ENCODE assay signal across 7 cellular contexts in the genomic region with DNA sequence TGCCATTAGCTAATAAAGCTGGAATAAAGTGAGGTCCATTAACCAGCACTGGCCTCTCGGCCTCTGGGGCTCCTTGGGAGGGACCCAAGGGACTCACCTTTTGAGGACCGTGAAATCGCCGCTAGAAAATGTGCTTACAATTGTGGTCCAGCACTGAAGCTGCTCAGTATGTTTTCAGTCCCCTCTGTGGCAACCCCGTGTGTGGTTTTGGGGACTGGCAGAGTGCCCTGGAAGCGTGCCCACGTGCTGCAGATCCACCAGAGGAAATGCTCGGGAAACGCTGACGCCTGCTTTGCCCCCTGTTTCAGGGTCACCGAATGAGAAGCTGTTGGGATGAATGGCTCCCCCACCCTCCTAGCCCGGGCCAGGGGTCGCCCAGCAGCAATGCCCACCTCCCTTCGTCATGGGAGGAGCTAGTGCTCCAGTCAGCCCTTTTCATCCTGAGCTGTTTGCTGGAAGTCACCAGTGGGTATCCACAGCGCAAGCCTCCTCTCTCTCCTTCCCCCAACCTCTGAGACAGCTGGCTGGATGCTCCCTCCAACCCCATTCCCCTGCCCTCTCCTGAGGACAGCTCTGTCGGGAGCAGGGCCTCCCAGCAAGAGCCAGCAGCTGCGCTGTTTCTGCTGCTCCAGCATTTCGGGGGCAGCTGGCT. TPM values are rescaled to one million over a fixed set of nuclear protein-coding genes. Genes with fewer than 3 reads are reported as not detected.
DNase-seq lines count a peak whose midpoint lies in the region; ATAC-seq and TF ChIP-seq lines count a peak whose summit lies in the region.

No MANE protein-coding gene starts in this region.

- ATAC-seq in upper lobe of right lung = peak; percentile 66
- ATAC-seq in GM21576 (IDR thresholded peaks at IDR 0.05; ENCODE audit: unreplicated experiment) = no peak

- H4K8ac ChIP-seq in mesenchymal stem cell (ENCODE audit: low read length) = no peak overlapping the region

- H3K9me3 ChIP-seq in mesenchymal stem cell (ENCODE audit: control insufficient read depth, low read length) (no peaks in the 10 kb centered on the region), upper lobe of right lung (no peaks in the 10 kb centered on the region)

- H3K27ac ChIP-seq in mesenchymal stem cell (ENCODE audit: low read length, poor library complexity, severe bottlenecking) (peak overlapping the region; percentile 33), upper lobe of right lung (peak overlapping the region; percentile 84)

- no peak overlapping the region for H2BK5ac ChIP-seq in mesenchymal stem cell (ENCODE audit: low read depth, low read length, poor library complexity, severe bottlenecking)

- no peaks in the 10 kb centered on the region for H3K9me3 Mint-ChIP-seq in dendritic cell treated with granulocyte-macrophage colony-stimulating factor and Interleukin-4, amounts not matched to agents 40 ng/mL and 50 ng/mL, for 4 days

- H2AFZ ChIP-seq in mesenchymal stem cell (ENCODE audit: low read depth, low read length) = no peak overlapping the region

- H3K27me3 ChIP-seq in mesenchymal stem cell (ENCODE audit: control insufficient read depth in 1 of 2, insufficient read depth in 1 of 2, low read length in 2 of 2) = peaks cover 10 to 47% of the 10 kb centered on the region in 2 experiments
- no peaks in the 10 kb centered on the region for H3K27me3 ChIP-seq in upper lobe of right lung

- peaks cover 74% of the 10 kb centered on the region for H3K27me3 Mint-ChIP-seq in dendritic cell treated with granulocyte-macrophage colony-stimulating factor and Interleukin-4, amounts not matched to agents 40 ng/mL and 50 ng/mL, for 4 days

- no peak overlapping the region for H2BK12ac ChIP-seq in mesenchymal stem cell (ENCODE audit: low read length in 2 of 2)

- peak overlapping the region; percentile 45 for H3K4me3 Mint-ChIP-seq in dendritic cell treated with granulocyte-macrophage colony-stimulating factor and Interleukin-4, amounts not matched to agents 40 ng/mL and 50 ng/mL, for 4 days

- no peak overlapping the region for H3K9ac ChIP-seq in mesenchymal stem cell (ENCODE audit: low read length)

- no peak overlapping the region for H4K91ac ChIP-seq in mesenchymal stem cell (ENCODE audit: low read length)

- no peak overlapping the region for H3K4ac ChIP-seq in mesenchymal stem cell (ENCODE audit: low read depth in 1 of 2, low read length in 2 of 2)

- H3K36me3 Mint-ChIP-seq in dendritic cell treated with granulocyte-macrophage colony-stimulating factor and Interleukin-4, amounts not matched to agents 40 ng/mL and 50 ng/mL, for 4 days (ENCODE audit: low read depth) = no peaks in the 10 kb centered on the region

- peak; percentile 39 for DNase-seq in GM04503 (ENCODE audit: low read depth)
- peak; percentile 78 for DNase-seq in RPMI7951 (ENCODE audit: low read depth)
- DNase-seq in mesenchymal stem cell = no peak
- peak; percentile 92 for DNase-seq in upper lobe of right lung
- no peak for DNase-seq in stimulated activated CD4-positive, alpha-beta T cell treated with anti-CD3 and anti-CD28 coated beads, Interleukin-1b, Interleukin-23, amount 100 ng/mL, for 48 hours

- no peak overlapping the region for H3K14ac ChIP-seq in mesenchymal stem cell (ENCODE audit: low read length in 2 of 2)

- no peak overlapping the region for H3K18ac ChIP-seq in mesenchymal stem cell (ENCODE audit: low read depth in 1 of 2, low read length in 2 of 2)

- H3K36me3 ChIP-seq in mesenchymal stem cell (ENCODE audit: control insufficient read depth in 1 of 2, insufficient read depth in 2 of 2, low read depth in 1 of 2, low read length in 2 of 2) (no peaks in the 10 kb centered on the region), upper lobe of right lung (no peaks in the 10 kb centered on the region)

- TF ChIP-seq CTCF in upper lobe of right lung (IDR thresholded peaks at IDR 0.05) = no peak

- WGBS in mesenchymal stem cell = 77% methylated on average over 17 of the region's 18 CpGs

- no peaks in the 10 kb centered on the region for H3K79me1 ChIP-seq in mesenchymal stem cell (replicated peaks; ENCODE audit: low read length, poor library complexity, severe bottlenecking)

- H2AK5ac ChIP-seq in mesenchymal stem cell (ENCODE audit: low read length, severe bottlenecking) = no peak overlapping the region

- peaks cover 23% of the 10 kb centered on the region for H3K4me1 Mint-ChIP-seq in dendritic cell treated with granulocyte-macrophage colony-stimulating factor and Interleukin-4, amounts not matched to agents 40 ng/mL and 50 ng/mL, for 4 days (ENCODE audit: low read depth)

- intact Hi-C loops in dendritic cell treated with granulocyte-macrophage colony-stimulating factor and Interleukin-4, amounts not matched to agents 40 ng/mL and 50 ng/mL, for 4 days (cut with micrococcal nuclease) = no loop called here
- intact Hi-C loops in upper lobe of right lung (cut with DNase I) = no loop called here

- H3K4me1 ChIP-seq in mesenchymal stem cell (ENCODE audit: control insufficient read depth, insufficient read depth, low read depth, low read length) (peaks cover 34% of the 10 kb centered on the region), upper lobe of right lung (peaks cover 40% of the 10 kb centered on the region)

- H3K4me2 ChIP-seq in mesenchymal stem cell (ENCODE audit: low read length, poor library complexity, severe bottlenecking) = peak overlapping the region; percentile 65

- no peak overlapping the region for H3K27ac Mint-ChIP-seq in dendritic cell treated with granulocyte-macrophage colony-stimulating factor and Interleukin-4, amounts not matched to agents 40 ng/mL and 50 ng/mL, for 4 days

- H3K23ac ChIP-seq in mesenchymal stem cell (ENCODE audit: low read length in 2 of 2) = no peak overlapping the region

- H2BK15ac ChIP-seq in mesenchymal stem cell (ENCODE audit: low read depth, poor library complexity, severe bottlenecking) = no peak overlapping the region

- peak overlapping the region in 1 of 2 experiments; percentile 61 for H3K4me3 ChIP-seq in mesenchymal stem cell (ENCODE audit: insufficient read depth in 1 of 2, low read depth in 1 of 2, low read length in 2 of 2)
- H3K4me3 ChIP-seq in upper lobe of right lung = peak overlapping the region; percentile 41

- H2BK120ac ChIP-seq in mesenchymal stem cell (ENCODE audit: low read depth, low read length) = no peak overlapping the region

RNA-seq across cellular contexts. Expression of gene PPP1R13B, which starts 33.1 kb away (rescaled TPM):
- total RNA-seq in RPMI7951 (2014; rRNA removed; shearing (Covaris generic)) = 0.78 and 1.6 TPM in 2 replicates
- polyA plus RNA-seq in mesenchymal stem cell (2013, experiment 1 of 2) = 1.2 TPM
- 0.86 TPM for polyA plus RNA-seq in mesenchymal stem cell (2013, experiment 2 of 2)
- total RNA-seq in upper lobe of right lung = 78.5 TPM

RNA-seq across cellular contexts. Expression of gene TDRD9, which starts 47.8 kb away (rescaled TPM):
- total RNA-seq in RPMI7951 (2014; rRNA removed; shearing (Covaris generic)) = not detected in 2 replicates
- polyA plus RNA-seq in mesenchymal stem cell (2013, experiment 1 of 2) = not detected
- not detected for polyA plus RNA-seq in mesenchymal stem cell (2013, experiment 2 of 2)
- 6.2 TPM for total RNA-seq in upper lobe of right lung

Comparison
In these comparisons a context has a peak if more than half of its experiments do, and no peak if none do; other contexts are left out.
1. DNase-seq: peak in GM04503 (single experiment), RPMI7951 (single experiment) and upper lobe of right lung (single experiment); none in mesenchymal stem cell (single experiment) and stimulated activated CD4-positive, alpha-beta T cell treated with anti-CD3 and anti-CD28 coated beads, Interleukin-1b, Interleukin-23, amount 100 ng/mL, for 48 hours (single experiment).
2. RNA of gene PPP1R13B, which starts 33.1 kb away (total RNA-seq): 78.5 TPM in upper lobe of right lung (single experiment); 0.78 to 1.6 TPM in RPMI7951; every median in the first group is over 10 times any median in the second.